1 cellular context compared by ENCODE assay signal in the genomic region with DNA sequence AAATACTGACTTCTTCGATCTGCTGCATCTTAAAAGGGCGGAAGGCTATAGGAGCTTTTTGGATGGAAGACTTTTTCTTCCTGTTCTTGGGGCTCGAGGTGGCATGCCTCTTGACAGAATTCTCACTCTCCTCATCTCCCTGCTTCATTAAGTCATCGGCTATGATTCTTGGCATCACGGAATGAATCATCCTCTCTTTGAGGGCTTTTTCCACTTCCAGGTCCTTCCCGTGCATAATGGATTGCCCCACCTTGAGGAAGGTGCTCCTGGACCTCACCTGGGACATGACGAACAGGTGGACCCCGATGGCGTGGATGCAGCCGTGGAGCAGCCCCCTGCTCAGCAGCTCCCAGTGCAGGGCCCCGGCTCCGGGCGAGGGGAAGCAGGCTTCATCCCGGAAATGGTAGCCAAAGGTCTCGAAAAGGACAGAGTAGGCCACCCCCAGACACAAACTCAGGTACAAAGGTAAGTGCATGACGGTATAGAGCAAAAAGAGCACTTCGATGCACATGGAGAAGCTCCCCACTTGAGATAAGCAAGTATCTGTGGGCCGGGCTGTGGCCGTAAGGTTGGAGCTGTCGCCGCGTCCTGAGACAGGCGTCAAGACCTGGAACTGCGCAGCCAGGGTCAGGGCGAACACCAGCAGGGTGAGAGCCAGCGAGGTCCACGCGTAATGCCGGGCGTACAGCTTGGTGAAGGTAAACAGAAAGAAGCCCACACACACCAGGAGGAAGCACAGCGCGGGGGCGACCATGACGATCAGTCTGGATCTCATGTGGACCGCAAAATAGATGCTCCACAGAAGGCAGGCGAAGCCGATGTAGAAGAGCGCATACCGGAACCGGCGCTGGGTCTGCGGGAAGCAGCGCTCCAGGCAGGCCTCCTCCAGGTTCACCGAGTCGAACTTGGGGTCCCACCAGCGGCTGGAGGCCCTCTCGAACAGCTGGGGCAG.
TF ChIP-seq lines count a peak whose summit lies in the region.

No MANE protein-coding gene starts in this region.

TF ChIP-seq in HepG2, 621 proteins besides CTCF, POLR2A, EP300 and RAD21 (continued from another document):
- TF ChIP-seq, protein P1, sequence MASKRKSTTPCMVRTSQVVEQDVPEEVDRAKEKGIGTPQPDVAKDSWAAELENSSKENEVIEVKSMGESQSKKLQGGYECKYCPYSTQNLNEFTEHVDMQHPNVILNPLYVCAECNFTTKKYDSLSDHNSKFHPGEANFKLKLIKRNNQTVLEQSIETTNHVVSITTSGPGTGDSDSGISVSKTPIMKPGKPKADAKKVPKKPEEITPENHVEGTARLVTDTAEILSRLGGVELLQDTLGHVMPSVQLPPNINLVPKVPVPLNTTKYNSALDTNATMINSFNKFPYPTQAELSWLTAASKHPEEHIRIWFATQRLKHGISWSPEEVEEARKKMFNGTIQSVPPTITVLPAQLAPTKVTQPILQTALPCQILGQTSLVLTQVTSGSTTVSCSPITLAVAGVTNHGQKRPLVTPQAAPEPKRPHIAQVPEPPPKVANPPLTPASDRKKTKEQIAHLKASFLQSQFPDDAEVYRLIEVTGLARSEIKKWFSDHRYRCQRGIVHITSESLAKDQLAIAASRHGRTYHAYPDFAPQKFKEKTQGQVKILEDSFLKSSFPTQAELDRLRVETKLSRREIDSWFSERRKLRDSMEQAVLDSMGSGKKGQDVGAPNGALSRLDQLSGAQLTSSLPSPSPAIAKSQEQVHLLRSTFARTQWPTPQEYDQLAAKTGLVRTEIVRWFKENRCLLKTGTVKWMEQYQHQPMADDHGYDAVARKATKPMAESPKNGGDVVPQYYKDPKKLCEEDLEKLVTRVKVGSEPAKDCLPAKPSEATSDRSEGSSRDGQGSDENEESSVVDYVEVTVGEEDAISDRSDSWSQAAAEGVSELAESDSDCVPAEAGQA (IDR thresholded peaks at IDR 0.05; ENCODE audit: low read depth) = no peak
- TF ChIP-seq, protein P1 (CRISPR knock-in tag; IDR thresholded peaks at IDR 0.05; ENCODE audit: borderline replicate concordance) = no peak
- no peak for TF ChIP-seq SRSF9 (IDR thresholded peaks at IDR 0.05; ENCODE audit: borderline replicate concordance, insufficient read depth, low read depth, low read length, poor library complexity, severe bottlenecking)
- no peak for TF ChIP-seq ZNF230 (CRISPR knock-in tag; IDR thresholded peaks at IDR 0.05)
- TF ChIP-seq KLF11 (CRISPR knock-in tag; IDR thresholded peaks at IDR 0.05) = no peak
- no peak for TF ChIP-seq ZNF546 (CRISPR knock-in tag; conservative IDR thresholded peaks at IDR 0.05)
- TF ChIP-seq TBX2 (CRISPR knock-in tag; IDR thresholded peaks at IDR 0.05; ENCODE audit: borderline replicate concordance) = no peak
- no peak for TF ChIP-seq WIZ (CRISPR knock-in tag; IDR thresholded peaks at IDR 0.05)
- TF ChIP-seq ZNF749 (CRISPR knock-in tag; IDR thresholded peaks at IDR 0.05; ENCODE audit: borderline replicate concordance) = 0 out of 2 replicates have a peak, but pooled peaks have one; percentile 3
- no peak for TF ChIP-seq ZNF530 (CRISPR knock-in tag; IDR thresholded peaks at IDR 0.05; ENCODE audit: low read depth)
- TF ChIP-seq, protein P2, sequence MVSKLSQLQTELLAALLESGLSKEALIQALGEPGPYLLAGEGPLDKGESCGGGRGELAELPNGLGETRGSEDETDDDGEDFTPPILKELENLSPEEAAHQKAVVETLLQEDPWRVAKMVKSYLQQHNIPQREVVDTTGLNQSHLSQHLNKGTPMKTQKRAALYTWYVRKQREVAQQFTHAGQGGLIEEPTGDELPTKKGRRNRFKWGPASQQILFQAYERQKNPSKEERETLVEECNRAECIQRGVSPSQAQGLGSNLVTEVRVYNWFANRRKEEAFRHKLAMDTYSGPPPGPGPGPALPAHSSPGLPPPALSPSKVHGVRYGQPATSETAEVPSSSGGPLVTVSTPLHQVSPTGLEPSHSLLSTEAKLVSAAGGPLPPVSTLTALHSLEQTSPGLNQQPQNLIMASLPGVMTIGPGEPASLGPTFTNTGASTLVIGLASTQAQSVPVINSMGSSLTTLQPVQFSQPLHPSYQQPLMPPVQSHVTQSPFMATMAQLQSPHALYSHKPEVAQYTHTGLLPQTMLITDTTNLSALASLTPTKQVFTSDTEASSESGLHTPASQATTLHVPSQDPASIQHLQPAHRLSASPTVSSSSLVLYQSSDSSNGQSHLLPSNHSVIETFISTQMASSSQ (IDR thresholded peaks at IDR 0.05; ENCODE audit: low read depth) = no peak
- TF ChIP-seq, protein P2 (CRISPR knock-in tag; IDR thresholded peaks at IDR 0.05; ENCODE audit: borderline replicate concordance) = no peak
- TF ChIP-seq FLYWCH1 (CRISPR knock-in tag; IDR thresholded peaks at IDR 0.05) = no peak
- TF ChIP-seq GTF2F1 (IDR thresholded peaks at IDR 0.05; ENCODE audit: low read length) = no peak
- no peak for TF ChIP-seq SP4 (CRISPR knock-in tag; IDR thresholded peaks at IDR 0.05)
- no peak for TF ChIP-seq KDM4B (CRISPR knock-in tag; IDR thresholded peaks at IDR 0.05)
- TF ChIP-seq BRD4 (CRISPR knock-in tag; IDR thresholded peaks at IDR 0.05) = no peak
- TF ChIP-seq SP2 (CRISPR knock-in tag; IDR thresholded peaks at IDR 0.05) = no peak
- no peak for TF ChIP-seq ARNT2 (CRISPR knock-in tag; IDR thresholded peaks at IDR 0.05; ENCODE audit: low read depth)
- peak; percentile 28; the same call in 1 of the 2 replicates for TF ChIP-seq SPEN (CRISPR knock-in tag; IDR thresholded peaks at IDR 0.05; ENCODE audit: low read depth)
- TF ChIP-seq ZNF781 (CRISPR knock-in tag; IDR thresholded peaks at IDR 0.05; ENCODE audit: borderline replicate concordance, not compliant biosample characterization) = peak; percentile 61
- no peak for TF ChIP-seq REXO4 (CRISPR knock-in tag; IDR thresholded peaks at IDR 0.05; ENCODE audit: borderline replicate concordance)
- TF ChIP-seq TBL1XR1 (IDR thresholded peaks at IDR 0.05; ENCODE audit: borderline replicate concordance, low read length, partially characterized antibody) = no peak
- TF ChIP-seq, protein P3, sequence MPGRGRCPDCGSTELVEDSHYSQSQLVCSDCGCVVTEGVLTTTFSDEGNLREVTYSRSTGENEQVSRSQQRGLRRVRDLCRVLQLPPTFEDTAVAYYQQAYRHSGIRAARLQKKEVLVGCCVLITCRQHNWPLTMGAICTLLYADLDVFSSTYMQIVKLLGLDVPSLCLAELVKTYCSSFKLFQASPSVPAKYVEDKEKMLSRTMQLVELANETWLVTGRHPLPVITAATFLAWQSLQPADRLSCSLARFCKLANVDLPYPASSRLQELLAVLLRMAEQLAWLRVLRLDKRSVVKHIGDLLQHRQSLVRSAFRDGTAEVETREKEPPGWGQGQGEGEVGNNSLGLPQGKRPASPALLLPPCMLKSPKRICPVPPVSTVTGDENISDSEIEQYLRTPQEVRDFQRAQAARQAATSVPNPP (CRISPR knock-in tag; IDR thresholded peaks at IDR 0.05) = no peak
- TF ChIP-seq SOX13 (IDR thresholded peaks at IDR 0.05) = no peak
- no peak for TF ChIP-seq SOX13 (CRISPR knock-in tag; conservative IDR thresholded peaks at IDR 0.05 in 1 of 2, IDR thresholded peaks at IDR 0.05 in 1 of 2)
- TF ChIP-seq ZNF256 (CRISPR knock-in tag; conservative IDR thresholded peaks at IDR 0.05) = no peak
- TF ChIP-seq FOXA3 (CRISPR knock-in tag; IDR thresholded peaks at IDR 0.05) = no peak
- no peak for TF ChIP-seq NCOR1 (IDR thresholded peaks at IDR 0.05; ENCODE audit: borderline replicate concordance, low read length)
- TF ChIP-seq, protein P4, sequence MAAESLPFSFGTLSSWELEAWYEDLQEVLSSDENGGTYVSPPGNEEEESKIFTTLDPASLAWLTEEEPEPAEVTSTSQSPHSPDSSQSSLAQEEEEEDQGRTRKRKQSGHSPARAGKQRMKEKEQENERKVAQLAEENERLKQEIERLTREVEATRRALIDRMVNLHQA (CRISPR knock-in tag; IDR thresholded peaks at IDR 0.05) = no peak
- no peak for TF ChIP-seq ZNF788 (CRISPR knock-in tag; IDR thresholded peaks at IDR 0.05; ENCODE audit: borderline replicate concordance)
- TF ChIP-seq RXRB (CRISPR knock-in tag; IDR thresholded peaks at IDR 0.05; ENCODE audit: borderline replicate concordance) = no peak
- no peak for TF ChIP-seq SMAD9 (CRISPR knock-in tag; IDR thresholded peaks at IDR 0.05)
- no peak for TF ChIP-seq ZMYM4 (CRISPR knock-in tag; IDR thresholded peaks at IDR 0.05)
- TF ChIP-seq NFKB2 (CRISPR knock-in tag; IDR thresholded peaks at IDR 0.05; ENCODE audit: borderline replicate concordance) = no peak
- TF ChIP-seq TGIF2 (CRISPR knock-in tag; IDR thresholded peaks at IDR 0.05) = no peak
- TF ChIP-seq ZNF274 (CRISPR knock-in tag; IDR thresholded peaks at IDR 0.05) = 0 out of 2 replicates have a peak, but pooled peaks have one; percentile 66
- TF ChIP-seq ZKSCAN1 (IDR thresholded peaks at IDR 0.05; ENCODE audit: low read length) = no peak
- TF ChIP-seq NCOA2 (CRISPR knock-in tag; IDR thresholded peaks at IDR 0.05) = no peak
- no peak for TF ChIP-seq ASH2L (IDR thresholded peaks at IDR 0.05; ENCODE audit: insufficient read length, low read depth, low read length)
- 0 out of 2 replicates have a peak, but pooled peaks have one; percentile 43 for TF ChIP-seq GATAD1 (CRISPR knock-in tag; IDR thresholded peaks at IDR 0.05)
- no peak for TF ChIP-seq THYN1 (CRISPR knock-in tag; IDR thresholded peaks at IDR 0.05; ENCODE audit: borderline replicate concordance, low read depth)
- peak; percentile 23; the same call in 1 of the 2 replicates for TF ChIP-seq KDM2A (CRISPR knock-in tag; IDR thresholded peaks at IDR 0.05; ENCODE audit: borderline replicate concordance, low read depth)
- TF ChIP-seq ZFP62 (CRISPR knock-in tag; IDR thresholded peaks at IDR 0.05) = no peak
